In genomic region chr1:120878206-120878605, GRCh38 we compare ENCODE assay signal across 4 cellular contexts. TPM values are rescaled to one million over a fixed set of nuclear protein-coding genes. Genes with fewer than 3 reads are reported as not detected.
"Had no signal": no experiment of that assay in that cellular context is flagged by ENCODE, and none has a peak within 500 bp of the region (broad histone marks: within the 10 kb centered on the region; RNA-seq: fewer than 3 reads in every experiment).

No MANE protein-coding gene starts in this region.

RNA-seq across cellular contexts. Expression of gene PPIAL4A, which starts 11.4 kb away (rescaled TPM):
- total RNA-seq: LHCN-M2, M059J, MCF 10A, NCI-H460 had no signal
